In the genomic region with DNA sequence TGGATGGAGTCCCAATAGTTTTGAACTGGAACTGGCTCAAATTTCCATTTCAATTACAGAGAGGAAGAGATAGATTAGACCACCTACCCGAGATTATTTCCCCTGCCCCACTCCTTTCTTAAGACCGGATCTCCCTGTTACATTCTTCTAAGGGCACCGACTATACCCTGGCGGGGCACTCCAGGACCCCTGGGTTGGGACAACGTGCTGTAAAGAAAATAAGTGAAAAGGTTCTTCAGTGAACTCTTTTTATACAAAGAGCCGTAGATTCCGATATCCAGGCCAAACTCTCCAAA, we compare ENCODE assay signal across 24 cellular contexts. TPM values are rescaled to one million over a fixed set of nuclear protein-coding genes. Genes with fewer than 3 reads are reported as not detected.
"Had no signal": no experiment of that assay in that cellular context is flagged by ENCODE, and none has a peak within 500 bp of the region (broad histone marks: within the 10 kb centered on the region; RNA-seq: fewer than 3 reads in every experiment).

No MANE protein-coding gene starts in this region.

- ATAC-seq: activated CD4-positive, CD25-positive, alpha-beta regulatory T cell treated with anti-CD3 and anti-CD28 coated beads, Interleukin-2, amount 50 U/mL, for 24 hours; activated T-cell treated with anti-CD3 and anti-CD28 coated beads, Interleukin-2, amount 50 U/mL, for 72 hours; esophagus mucosa; lower lobe of right lung; naive thymus-derived CD8-positive, alpha-beta T cell; right lobe of liver; stimulated activated memory B cell treated with anti-CD40 and anti-IgM and Interleukin-4, amounts not matched to agents 10 μg/mL and 1 μg/mL and 100 μg/mL, for 72 hours had no signal

- H3K27ac ChIP-seq: cardiac muscle cell, lower lobe of right lung, neutrophil, parathyroid adenoma, right lobe of liver, skin epidermis, stomach, uterus had no signal

- H3K9me3 ChIP-seq: lower lobe of right lung, neutrophil, right lobe of liver, stomach, uterus had no signal

- DNase-seq: activated CD4-positive, alpha-beta memory T cell treated with anti-CD3 and anti-CD28 coated beads, Interleukin-2, amount 10 ng/mL, durations not matched to agents 7 days and 5 days; activated CD4-positive, alpha-beta T cell treated with anti-CD3 and anti-CD28 coated beads, Interleukin-2, amount 10 ng/mL, durations not matched to agents 24 days and 14 days; activated effector memory CD4-positive, alpha-beta T cell treated with Interleukin-2 at 50 U/mL for 16 hours; activated naive CD4-positive, alpha-beta T cell treated with anti-CD3 and anti-CD28 coated beads for 36 hours; activated naive CD8-positive, alpha-beta T cell treated with anti-CD3 and anti-CD28 coated beads, Interleukin-2, amount 10 ng/mL, durations not matched to agents 7 days and 5 days; activated T-cell treated with anti-CD3 and anti-CD28 coated beads, Interleukin-2, amount 50 U/mL, for 72 hours; amygdala; effector memory CD4-positive, alpha-beta T cell; foreskin melanocyte; lower lobe of right lung; naive thymus-derived CD8-positive, alpha-beta T cell; right lobe of liver; stimulated activated CD4-positive, alpha-beta T cell treated with anti-CD3 and anti-CD28 coated beads, Interleukin-2, amount 100 ng/mL, for 24 hours; stomach; T-helper 2 cell; uterus had no signal

- H3K27ac Mint-ChIP-seq: activated CD4-positive, alpha-beta memory T cell treated with anti-CD3 and anti-CD28 coated beads, Interleukin-2, amount 10 ng/mL, durations not matched to agents 7 days and 5 days; activated CD4-positive, alpha-beta T cell treated with anti-CD3 and anti-CD28 coated beads, Interleukin-2, amount 10 ng/mL, durations not matched to agents 24 days and 14 days; activated naive CD4-positive, alpha-beta T cell treated with anti-CD3 and anti-CD28 coated beads for 36 hours; activated naive CD8-positive, alpha-beta T cell treated with anti-CD3 and anti-CD28 coated beads, Interleukin-2, amount 10 ng/mL, durations not matched to agents 7 days and 5 days; activated T-cell treated with anti-CD3 and anti-CD28 coated beads, Interleukin-2, amount 50 U/mL, for 72 hours; naive thymus-derived CD8-positive, alpha-beta T cell; stimulated activated memory B cell treated with anti-CD40 and anti-IgM and Interleukin-4, amounts not matched to agents 10 μg/mL and 1 μg/mL and 100 μg/mL, for 72 hours had no signal

- H3K4me3 Mint-ChIP-seq: activated CD4-positive, alpha-beta memory T cell treated with anti-CD3 and anti-CD28 coated beads, Interleukin-2, amount 10 ng/mL, durations not matched to agents 7 days and 5 days; activated CD4-positive, alpha-beta T cell treated with anti-CD3 and anti-CD28 coated beads, Interleukin-2, amount 10 ng/mL, durations not matched to agents 24 days and 14 days; activated naive CD4-positive, alpha-beta T cell treated with anti-CD3 and anti-CD28 coated beads for 36 hours; activated naive CD8-positive, alpha-beta T cell treated with anti-CD3 and anti-CD28 coated beads, Interleukin-2, amount 10 ng/mL, durations not matched to agents 7 days and 5 days; activated T-cell treated with anti-CD3 and anti-CD28 coated beads, Interleukin-2, amount 50 U/mL, for 72 hours; naive thymus-derived CD8-positive, alpha-beta T cell; stimulated activated memory B cell treated with anti-CD40 and anti-IgM and Interleukin-4, amounts not matched to agents 10 μg/mL and 1 μg/mL and 100 μg/mL, for 72 hours had no signal

- H3K36me3 Mint-ChIP-seq: activated naive CD8-positive, alpha-beta T cell treated with anti-CD3 and anti-CD28 coated beads, Interleukin-2, amount 10 ng/mL, durations not matched to agents 7 days and 5 days; naive thymus-derived CD8-positive, alpha-beta T cell; stimulated activated memory B cell treated with anti-CD40 and anti-IgM and Interleukin-4, amounts not matched to agents 10 μg/mL and 1 μg/mL and 100 μg/mL, for 72 hours had no signal

- H3K4me3 ChIP-seq: cardiac muscle cell, lower lobe of right lung, right lobe of liver, uterus had no signal

- FAIRE-seq: keratinocyte had no signal

- H3K9me3 Mint-ChIP-seq: activated CD4-positive, alpha-beta memory T cell treated with anti-CD3 and anti-CD28 coated beads, Interleukin-2, amount 10 ng/mL, durations not matched to agents 7 days and 5 days; activated CD4-positive, alpha-beta T cell treated with anti-CD3 and anti-CD28 coated beads, Interleukin-2, amount 10 ng/mL, durations not matched to agents 24 days and 14 days; activated naive CD4-positive, alpha-beta T cell treated with anti-CD3 and anti-CD28 coated beads for 36 hours; activated naive CD8-positive, alpha-beta T cell treated with anti-CD3 and anti-CD28 coated beads, Interleukin-2, amount 10 ng/mL, durations not matched to agents 7 days and 5 days; activated T-cell treated with anti-CD3 and anti-CD28 coated beads, Interleukin-2, amount 50 U/mL, for 72 hours; naive thymus-derived CD8-positive, alpha-beta T cell; stimulated activated memory B cell treated with anti-CD40 and anti-IgM and Interleukin-4, amounts not matched to agents 10 μg/mL and 1 μg/mL and 100 μg/mL, for 72 hours had no signal

- H3K36me3 ChIP-seq: cardiac muscle cell, lower lobe of right lung, neutrophil, stomach, uterus had no signal

- H3K4me1 ChIP-seq: parathyroid adenoma had no signal

- H3K27me3 ChIP-seq: right lobe of liver had no signal

RNA-seq across cellular contexts. Expression of a gene that starts 6.7 kb away (rescaled TPM):
- total RNA-seq: activated CD4-positive, alpha-beta T cell treated with anti-CD3 and anti-CD28 coated beads, Interleukin-2, amount 10 ng/mL, durations not matched to agents 24 days and 14 days; activated naive CD4-positive, alpha-beta T cell treated with anti-CD3 and anti-CD28 coated beads for 36 hours; activated naive CD8-positive, alpha-beta T cell treated with anti-CD3 and anti-CD28 coated beads, Interleukin-2, amount 10 ng/mL, durations not matched to agents 7 days and 5 days; naive thymus-derived CD8-positive, alpha-beta T cell had no signal
- polyA plus RNA-seq: cardiac muscle cell; naive thymus-derived CD8-positive, alpha-beta T cell had no signal
